1 cellular context compared by ENCODE assay signal in the genomic region with DNA sequence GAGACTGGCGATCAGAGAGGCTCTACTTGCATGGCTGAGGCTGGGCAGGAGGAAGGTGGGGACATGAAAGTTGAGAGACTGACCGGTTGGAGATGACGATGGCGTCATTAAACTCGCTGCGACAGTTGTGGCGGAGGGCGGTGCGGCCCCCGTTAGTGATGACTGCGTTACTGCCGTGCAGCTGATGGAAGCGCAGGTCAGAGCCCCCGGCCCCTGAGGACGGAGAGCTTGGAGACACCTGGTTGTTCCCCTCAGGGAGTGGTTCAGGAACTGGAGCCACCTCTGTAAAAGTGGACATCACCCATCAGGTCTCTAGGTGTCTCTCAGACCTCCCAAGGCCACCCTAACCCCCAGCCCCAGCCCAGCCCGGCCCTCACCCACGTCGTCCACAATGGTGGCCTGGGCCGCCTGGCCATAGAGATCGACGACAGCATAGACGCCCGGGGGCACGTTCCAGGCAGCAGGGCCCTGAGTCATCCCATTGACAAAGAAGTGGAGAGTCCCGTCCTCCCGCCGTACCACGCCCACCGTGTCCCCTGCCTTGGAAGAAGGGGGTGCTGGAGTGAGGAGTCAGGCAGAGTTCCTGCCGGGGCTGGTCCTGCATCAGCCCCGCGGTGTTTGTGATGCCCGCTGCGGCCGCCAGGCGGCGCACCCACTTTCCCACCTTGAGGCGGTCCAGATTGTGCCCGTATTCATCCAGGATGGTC.
TF ChIP-seq lines count a peak whose summit lies in the region.

No MANE protein-coding gene starts in this region.

TF ChIP-seq in GM12878, 131 proteins besides CTCF, POLR2A, EP300 and RAD21:
- TF ChIP-seq, protein P1, sequence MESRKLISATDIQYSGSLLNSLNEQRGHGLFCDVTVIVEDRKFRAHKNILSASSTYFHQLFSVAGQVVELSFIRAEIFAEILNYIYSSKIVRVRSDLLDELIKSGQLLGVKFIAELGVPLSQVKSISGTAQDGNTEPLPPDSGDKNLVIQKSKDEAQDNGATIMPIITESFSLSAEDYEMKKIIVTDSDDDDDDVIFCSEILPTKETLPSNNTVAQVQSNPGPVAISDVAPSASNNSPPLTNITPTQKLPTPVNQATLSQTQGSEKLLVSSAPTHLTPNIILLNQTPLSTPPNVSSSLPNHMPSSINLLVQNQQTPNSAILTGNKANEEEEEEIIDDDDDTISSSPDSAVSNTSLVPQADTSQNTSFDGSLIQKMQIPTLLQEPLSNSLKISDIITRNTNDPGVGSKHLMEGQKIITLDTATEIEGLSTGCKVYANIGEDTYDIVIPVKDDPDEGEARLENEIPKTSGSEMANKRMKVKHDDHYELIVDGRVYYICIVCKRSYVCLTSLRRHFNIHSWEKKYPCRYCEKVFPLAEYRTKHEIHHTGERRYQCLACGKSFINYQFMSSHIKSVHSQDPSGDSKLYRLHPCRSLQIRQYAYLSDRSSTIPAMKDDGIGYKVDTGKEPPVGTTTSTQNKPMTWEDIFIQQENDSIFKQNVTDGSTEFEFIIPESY (IDR thresholded peaks at IDR 0.05) = no peak
- TF ChIP-seq, protein P2, sequence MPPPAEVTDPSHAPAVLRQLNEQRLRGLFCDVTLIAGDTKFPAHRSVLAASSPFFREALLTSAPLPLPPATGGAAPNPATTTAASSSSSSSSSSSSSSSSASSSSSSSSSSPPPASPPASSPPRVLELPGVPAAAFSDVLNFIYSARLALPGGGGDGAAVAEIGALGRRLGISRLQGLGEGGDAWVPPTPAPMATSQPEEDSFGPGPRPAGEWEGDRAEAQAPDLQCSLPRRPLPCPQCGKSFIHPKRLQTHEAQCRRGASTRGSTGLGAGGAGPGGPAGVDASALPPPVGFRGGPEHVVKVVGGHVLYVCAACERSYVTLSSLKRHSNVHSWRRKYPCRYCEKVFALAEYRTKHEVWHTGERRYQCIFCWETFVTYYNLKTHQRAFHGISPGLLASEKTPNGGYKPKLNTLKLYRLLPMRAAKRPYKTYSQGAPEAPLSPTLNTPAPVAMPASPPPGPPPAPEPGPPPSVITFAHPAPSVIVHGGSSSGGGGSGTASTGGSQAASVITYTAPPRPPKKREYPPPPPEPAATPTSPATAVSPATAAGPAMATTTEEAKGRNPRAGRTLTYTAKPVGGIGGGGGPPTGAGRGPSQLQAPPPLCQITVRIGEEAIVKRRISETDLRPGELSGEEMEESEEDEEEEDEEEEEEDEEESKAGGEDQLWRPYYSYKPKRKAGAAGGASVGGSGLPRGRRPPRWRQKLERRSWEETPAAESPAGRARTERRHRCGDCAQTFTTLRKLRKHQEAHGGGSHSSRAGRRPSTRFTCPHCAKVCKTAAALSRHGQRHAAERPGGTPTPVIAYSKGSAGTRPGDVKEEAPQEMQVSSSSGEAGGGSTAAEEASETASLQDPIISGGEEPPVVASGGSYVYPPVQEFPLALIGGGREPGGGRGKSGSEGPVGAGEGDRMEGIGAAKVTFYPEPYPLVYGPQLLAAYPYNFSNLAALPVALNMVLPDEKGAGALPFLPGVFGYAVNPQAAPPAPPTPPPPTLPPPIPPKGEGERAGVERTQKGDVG (CRISPR knock-in tag; IDR thresholded peaks at IDR 0.05) = no peak
- TF ChIP-seq, protein P3, sequence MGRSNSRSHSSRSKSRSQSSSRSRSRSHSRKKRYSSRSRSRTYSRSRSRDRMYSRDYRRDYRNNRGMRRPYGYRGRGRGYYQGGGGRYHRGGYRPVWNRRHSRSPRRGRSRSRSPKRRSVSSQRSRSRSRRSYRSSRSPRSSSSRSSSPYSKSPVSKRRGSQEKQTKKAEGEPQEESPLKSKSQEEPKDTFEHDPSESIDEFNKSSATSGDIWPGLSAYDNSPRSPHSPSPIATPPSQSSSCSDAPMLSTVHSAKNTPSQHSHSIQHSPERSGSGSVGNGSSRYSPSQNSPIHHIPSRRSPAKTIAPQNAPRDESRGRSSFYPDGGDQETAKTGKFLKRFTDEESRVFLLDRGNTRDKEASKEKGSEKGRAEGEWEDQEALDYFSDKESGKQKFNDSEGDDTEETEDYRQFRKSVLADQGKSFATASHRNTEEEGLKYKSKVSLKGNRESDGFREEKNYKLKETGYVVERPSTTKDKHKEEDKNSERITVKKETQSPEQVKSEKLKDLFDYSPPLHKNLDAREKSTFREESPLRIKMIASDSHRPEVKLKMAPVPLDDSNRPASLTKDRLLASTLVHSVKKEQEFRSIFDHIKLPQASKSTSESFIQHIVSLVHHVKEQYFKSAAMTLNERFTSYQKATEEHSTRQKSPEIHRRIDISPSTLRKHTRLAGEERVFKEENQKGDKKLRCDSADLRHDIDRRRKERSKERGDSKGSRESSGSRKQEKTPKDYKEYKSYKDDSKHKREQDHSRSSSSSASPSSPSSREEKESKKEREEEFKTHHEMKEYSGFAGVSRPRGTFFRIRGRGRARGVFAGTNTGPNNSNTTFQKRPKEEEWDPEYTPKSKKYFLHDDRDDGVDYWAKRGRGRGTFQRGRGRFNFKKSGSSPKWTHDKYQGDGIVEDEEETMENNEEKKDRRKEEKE (IDR thresholded peaks at IDR 0.05) = no peak
- 0 out of 2 replicates have a peak, but pooled peaks have one; percentile 41 for TF ChIP-seq IKZF1 (conservative IDR thresholded peaks at IDR 0.05)
- TF ChIP-seq BMI1 (IDR thresholded peaks at IDR 0.05; ENCODE audit: borderline replicate concordance) = no peak
- no peak for TF ChIP-seq YBX1 (IDR thresholded peaks at IDR 0.05)
- TF ChIP-seq HDGF (IDR thresholded peaks at IDR 0.05) = 0 out of 2 replicates have a peak, but pooled peaks have one; percentile 44
- peak; percentile 80 for TF ChIP-seq YY1 (IDR thresholded peaks at IDR 0.05; ENCODE audit: low read depth, low read length)
- 0 out of 2 replicates have a peak, but pooled peaks have one; percentile 13 for TF ChIP-seq CHD2 (IDR thresholded peaks at IDR 0.05; ENCODE audit: borderline replicate concordance, low read depth, low read length)
- TF ChIP-seq, protein P4, sequence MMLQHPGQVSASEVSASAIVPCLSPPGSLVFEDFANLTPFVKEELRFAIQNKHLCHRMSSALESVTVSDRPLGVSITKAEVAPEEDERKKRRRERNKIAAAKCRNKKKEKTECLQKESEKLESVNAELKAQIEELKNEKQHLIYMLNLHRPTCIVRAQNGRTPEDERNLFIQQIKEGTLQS (IDR thresholded peaks at IDR 0.05; ENCODE audit: borderline replicate concordance, extremely low read depth, low read depth, low read length) = no peak
- TF ChIP-seq BHLHE40 (IDR thresholded peaks at IDR 0.05; ENCODE audit: borderline replicate concordance in 1 of 2, low read depth in 2 of 2, low read length in 1 of 2) = 0 out of 4 replicates have a peak, but pooled peaks of 1 of the 2 experiments have one; percentile 14
- TF ChIP-seq EED (IDR thresholded peaks at IDR 0.05; ENCODE audit: low read depth) = 0 out of 2 replicates have a peak, but pooled peaks have one; percentile 23
- TF ChIP-seq SMC3 (IDR thresholded peaks at IDR 0.05; ENCODE audit: borderline replicate concordance, low read length) = peak; percentile 90
- TF ChIP-seq SMARCA5 (IDR thresholded peaks at IDR 0.05) = peak; percentile 74; the same call in 1 of the 2 replicates
- TF ChIP-seq LARP7 (IDR thresholded peaks at IDR 0.05) = 0 out of 2 replicates have a peak, but pooled peaks have one; percentile 65
- peak; percentile 87 for TF ChIP-seq IRF4 (IDR thresholded peaks at IDR 0.05; ENCODE audit: low read depth, low read length)
- TF ChIP-seq, protein P5, sequence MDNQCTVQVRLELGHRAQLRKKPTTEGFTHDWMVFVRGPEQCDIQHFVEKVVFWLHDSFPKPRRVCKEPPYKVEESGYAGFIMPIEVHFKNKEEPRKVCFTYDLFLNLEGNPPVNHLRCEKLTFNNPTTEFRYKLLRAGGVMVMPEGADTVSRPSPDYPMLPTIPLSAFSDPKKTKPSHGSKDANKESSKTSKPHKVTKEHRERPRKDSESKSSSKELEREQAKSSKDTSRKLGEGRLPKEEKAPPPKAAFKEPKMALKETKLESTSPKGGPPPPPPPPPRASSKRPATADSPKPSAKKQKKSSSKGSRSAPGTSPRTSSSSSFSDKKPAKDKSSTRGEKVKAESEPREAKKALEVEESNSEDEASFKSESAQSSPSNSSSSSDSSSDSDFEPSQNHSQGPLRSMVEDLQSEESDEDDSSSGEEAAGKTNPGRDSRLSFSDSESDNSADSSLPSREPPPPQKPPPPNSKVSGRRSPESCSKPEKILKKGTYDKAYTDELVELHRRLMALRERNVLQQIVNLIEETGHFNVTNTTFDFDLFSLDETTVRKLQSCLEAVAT (IDR thresholded peaks at IDR 0.05) = peak; percentile 56; the same call in 1 of the 2 replicates
